In the genomic region with DNA sequence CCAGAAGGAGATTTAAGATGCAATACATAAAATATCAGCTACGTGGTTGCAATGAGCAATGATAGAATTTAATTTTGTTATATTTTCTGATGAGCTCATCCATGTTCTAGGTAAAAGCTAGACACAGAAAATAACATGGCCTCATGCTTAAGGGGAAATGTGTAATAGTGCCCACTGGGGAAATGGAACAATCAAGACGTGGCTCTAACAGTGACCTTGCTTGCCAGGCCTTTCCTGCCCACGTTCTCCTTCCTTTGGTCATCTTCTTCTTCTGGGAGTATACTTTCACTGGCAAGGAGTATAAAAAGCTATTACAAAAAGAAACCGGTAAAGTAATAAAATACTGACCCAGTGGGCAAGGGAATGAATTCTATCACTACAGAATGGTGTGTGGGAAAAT, we compare ENCODE assay signal across 8 cellular contexts.
"Had no signal": no experiment of that assay in that cellular context is flagged by ENCODE, and none has a peak within 500 bp of the region (broad histone marks: within the 10 kb centered on the region; RNA-seq: fewer than 3 reads in every experiment).

No MANE protein-coding gene starts in this region.

- FAIRE-seq: G401.6, GM12878, GM12891, GM12892, GM18507, GM19239 had no signal

- H3K4me3 ChIP-seq: GM12878 had no signal

- ATAC-seq: GM12878 had no signal

- DNase-seq: GDM1, GF-D8 had no signal
